Comparison of ENCODE assay signal across 34 cellular contexts in genomic region chr16:87222335-87222734, GRCh38.
"Had no signal": no experiment of that assay in that cellular context is flagged by ENCODE, and none has a peak within 500 bp of the region (broad histone marks: within the 10 kb centered on the region; RNA-seq: fewer than 3 reads in every experiment).

No MANE protein-coding gene starts in this region.

- H3K36me3 ChIP-seq: adrenal gland, brain microvascular endothelial cell, breast epithelium had no signal

- H3K27ac ChIP-seq: adrenal gland, body of pancreas, brain microvascular endothelial cell, breast epithelium, VCaP had no signal

- H3K4me3 ChIP-seq: adrenal gland, body of pancreas, breast epithelium had no signal

- FAIRE-seq: astrocyte, TTC549 had no signal

- H3K4me1 ChIP-seq: adrenal gland, body of pancreas, breast epithelium had no signal

- ATAC-seq: activated CD8-positive, alpha-beta T cell treated with anti-CD3 and anti-CD28 coated beads for 36 hours; activated naive CD4-positive, alpha-beta T cell treated with anti-CD3 and anti-CD28 coated beads, Interleukin-2, amount 50 U/mL, for 72 hours; activated T-cell treated with anti-CD3 and anti-CD28 coated beads, Interleukin-2, amount 50 U/mL, for 4 hours; activated T-cell treated with anti-CD3 and anti-CD28 coated beads, Interleukin-2, amount 50 U/mL, for 72 hours; activated T-helper 17 cell treated with anti-CD3 and anti-CD28 coated beads, Interleukin-2, amount 50 U/mL, for 72 hours; body of pancreas had no signal

- DNase-seq: activated B cell treated with CpG ODN at 0.5 μM for 24 hours; activated CD4-positive, alpha-beta memory T cell treated with anti-CD3 and anti-CD28 coated beads for 36 hours; activated CD4-positive, alpha-beta T cell treated with anti-CD3 and anti-CD28 coated beads for 4 hours; activated CD4-positive, alpha-beta T cell treated with anti-CD3 and anti-CD28 coated beads, Interleukin-2, amount 10 ng/mL, durations not matched to agents 24 days and 14 days; activated CD4-positive, alpha-beta T cell treated with anti-CD3 and anti-CD28 coated beads, Interleukin-2, amount 50 U/mL, for 1 hour; activated CD4-positive, alpha-beta T cell treated with anti-CD3 and anti-CD28 coated beads, Interleukin-2, amount 50 U/mL, for 4 hours; activated CD4-positive, CD25-positive, alpha-beta regulatory T cell treated with anti-CD3 and anti-CD28 coated beads, Interleukin-2, amount 50 U/mL, for 72 hours; activated CD8-positive, alpha-beta memory T cell treated with anti-CD3 and anti-CD28 coated beads, Interleukin-2, amount 50 U/mL, for 4 hours; activated CD8-positive, alpha-beta T cell treated with anti-CD3 and anti-CD28 coated beads for 36 hours; activated effector memory CD4-positive, alpha-beta T cell treated with anti-CD3 and anti-CD28 coated beads, Interleukin-2, amount 50 U/mL, for 16 hours; activated gamma-delta T cell treated with Interleukin-2 at 50 U/mL for 16 hours; activated naive CD4-positive, alpha-beta T cell; activated naive CD4-positive, alpha-beta T cell treated with anti-CD3 and anti-CD28 coated beads for 36 hours; activated naive CD4-positive, alpha-beta T cell treated with anti-CD3 and anti-CD28 coated beads, Interleukin-2, amount 50 U/mL, for 16 hours; activated naive CD8-positive, alpha-beta T cell treated with anti-CD3 and anti-CD28 coated beads for 36 hours; activated T-cell treated with anti-CD3 and anti-CD28 coated beads for 4 hours; activated T-cell treated with anti-CD3 and anti-CD28 coated beads, Interleukin-2, amount 50 U/mL, for 1 hour; activated T-cell treated with anti-CD3 and anti-CD28 coated beads, Interleukin-2, amount 50 U/mL, for 4 hours; activated T-cell treated with anti-CD3 and anti-CD28 coated beads, Interleukin-2, amount 50 U/mL, for 72 hours; adrenal gland; amniotic stem cell; aorta; body of pancreas; brain microvascular endothelial cell; central memory CD4-positive, alpha-beta T cell; T-helper 1 cell; T-helper 2 cell; T-helper 9 cell had no signal

- H3K9me3 ChIP-seq: adrenal gland, body of pancreas, breast epithelium had no signal

- H3K27me3 ChIP-seq: adrenal gland, body of pancreas, brain microvascular endothelial cell, breast epithelium had no signal
